14 cellular contexts compared by ENCODE assay signal in the genomic region with DNA sequence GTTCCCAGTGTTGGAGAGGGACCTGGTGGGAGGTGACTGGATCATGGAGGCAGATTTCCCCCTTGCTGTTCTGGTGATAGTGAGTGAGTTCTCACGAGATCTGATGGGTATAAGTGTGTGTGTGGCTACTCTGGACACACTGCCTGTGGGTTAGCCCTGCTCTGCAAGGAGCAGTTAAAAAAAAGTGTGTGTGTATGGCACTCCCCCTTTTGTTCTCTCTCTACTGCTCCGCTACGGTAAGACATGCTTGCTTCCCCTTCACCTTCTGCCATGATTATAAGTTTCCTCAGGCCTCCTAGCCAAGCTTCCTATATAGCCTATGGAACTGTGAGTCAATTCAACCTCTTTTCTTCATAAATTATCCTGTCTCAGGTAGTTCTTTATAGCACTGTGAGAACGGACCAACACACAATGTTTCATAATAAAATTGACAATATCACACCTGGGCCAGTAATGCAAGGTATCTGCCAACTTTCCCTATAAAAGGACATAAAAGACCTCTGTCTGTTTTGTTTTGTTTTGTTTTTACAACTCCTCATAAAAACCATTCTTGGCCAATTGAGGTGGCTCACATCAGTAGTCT.
"Had no signal": no experiment of that assay in that cellular context is flagged by ENCODE, and none has a peak within 500 bp of the region (broad histone marks: within the 10 kb centered on the region; RNA-seq: fewer than 3 reads in every experiment).

No MANE protein-coding gene starts in this region.

- H3K4me1 ChIP-seq: sigmoid colon, upper lobe of right lung had no signal

- H3K4me1 Mint-ChIP-seq: activated CD4-positive, alpha-beta memory T cell treated with anti-CD3 and anti-CD28 coated beads, Interleukin-2, amount 10 ng/mL, durations not matched to agents 7 days and 5 days had no signal

- H3K4me3 Mint-ChIP-seq: activated CD4-positive, alpha-beta memory T cell treated with anti-CD3 and anti-CD28 coated beads, Interleukin-2, amount 10 ng/mL, durations not matched to agents 7 days and 5 days; mesothelial cell of epicardium had no signal

- ATAC-seq: heart right ventricle, left ventricle myocardium superior, upper lobe of right lung had no signal

- H3K27ac Mint-ChIP-seq: activated CD4-positive, alpha-beta memory T cell treated with anti-CD3 and anti-CD28 coated beads, Interleukin-2, amount 10 ng/mL, durations not matched to agents 7 days and 5 days; mesothelial cell of epicardium had no signal

- FAIRE-seq: colon, keratinocyte had no signal

- H3K27me3 ChIP-seq: cardiac muscle cell, heart right ventricle, sigmoid colon, upper lobe of right lung had no signal

- H3K27ac ChIP-seq: cardiac muscle cell, heart right ventricle, sigmoid colon, upper lobe of right lung had no signal

- DNase-seq: activated CD4-positive, alpha-beta memory T cell treated with anti-CD3 and anti-CD28 coated beads, Interleukin-2, amount 10 ng/mL, durations not matched to agents 7 days and 5 days; activated CD8-positive, alpha-beta memory T cell treated with anti-CD3 and anti-CD28 coated beads, Interleukin-2, amount 50 U/mL, for 4 hours; activated naive CD4-positive, alpha-beta T cell; foreskin melanocyte; heart right ventricle; left ventricle myocardium superior; sigmoid colon; stimulated activated CD4-positive, alpha-beta T cell treated with anti-CD3 and anti-CD28 coated beads, Interleukin-2, amount 100 ng/mL, for 48 hours; stimulated activated naive CD4-positive, alpha-beta T cell treated with Interleukin-2 at 50 U/mL for 16 hours; upper lobe of right lung had no signal

- H3K4me3 ChIP-seq: cardiac muscle cell, heart right ventricle, sigmoid colon, upper lobe of right lung had no signal

- H3K36me3 ChIP-seq: cardiac muscle cell, sigmoid colon, upper lobe of right lung had no signal
